ENCODE assay signal across 1 cellular context in genomic region chr6:131846023-131846663, GRCh38.
A peak's percentile ranks its signal among the peaks of the same experiment; 100 is the strongest.
TF ChIP-seq lines count a peak whose summit lies in the region.

No MANE protein-coding gene starts in this region.

TF ChIP-seq in HepG2, 621 proteins besides CTCF, POLR2A, EP300 and RAD21 (continued from another document and continues in another):
- TF ChIP-seq ZNF749 (CRISPR knock-in tag; IDR thresholded peaks at IDR 0.05; ENCODE audit: borderline replicate concordance): no peak
- no peak for TF ChIP-seq PLRG1 (conservative IDR thresholded peaks at IDR 0.05)
- no peak for TF ChIP-seq TRIM22 (IDR thresholded peaks at IDR 0.05)
- no peak for TF ChIP-seq MNT (IDR thresholded peaks at IDR 0.05)
- TF ChIP-seq ZNF367 (CRISPR knock-in tag; IDR thresholded peaks at IDR 0.05; ENCODE audit: borderline replicate concordance): no peak
- no peak for TF ChIP-seq ISL2 (CRISPR knock-in tag; IDR thresholded peaks at IDR 0.05)
- TF ChIP-seq U2AF2 (IDR thresholded peaks at IDR 0.05; ENCODE audit: low read depth, low read length): no peak
- TF ChIP-seq TEAD3 (CRISPR knock-in tag; optimal IDR thresholded peaks at IDR 0.05; ENCODE audit: borderline replicate concordance): no peak
- TF ChIP-seq ETV5 (CRISPR knock-in tag; IDR thresholded peaks at IDR 0.05; ENCODE audit: borderline replicate concordance): no peak
- no peak for TF ChIP-seq ZNF678 (CRISPR knock-in tag; IDR thresholded peaks at IDR 0.05)
- peak; percentile 39 for TF ChIP-seq ZNF18 (CRISPR knock-in tag; IDR thresholded peaks at IDR 0.05; ENCODE audit: insufficient replicate concordance)
- no peak for TF ChIP-seq TEF (CRISPR knock-in tag; IDR thresholded peaks at IDR 0.05)
- TF ChIP-seq NR0B2 (CRISPR knock-in tag; IDR thresholded peaks at IDR 0.05): no peak
- TF ChIP-seq AFF4 (CRISPR knock-in tag; IDR thresholded peaks at IDR 0.05): no peak
- TF ChIP-seq SRF (IDR thresholded peaks at IDR 0.05; ENCODE audit: low read depth, low read length): no peak
- no peak for TF ChIP-seq ZNF713 (CRISPR knock-in tag; IDR thresholded peaks at IDR 0.05)
- TF ChIP-seq MXD3 (CRISPR knock-in tag; IDR thresholded peaks at IDR 0.05): no peak
- TF ChIP-seq ZNF296 (CRISPR knock-in tag; conservative IDR thresholded peaks at IDR 0.05): no peak
- 0 out of 2 replicates have a peak, but pooled peaks have one; percentile 69 for TF ChIP-seq FOXO4 (CRISPR knock-in tag; conservative IDR thresholded peaks at IDR 0.05)
- no peak for TF ChIP-seq SMAD9 (CRISPR knock-in tag; IDR thresholded peaks at IDR 0.05)
- TF ChIP-seq NFYC (CRISPR knock-in tag; IDR thresholded peaks at IDR 0.05): peak; percentile 5; the same call in 1 of the 2 replicates
- no peak for TF ChIP-seq ZNF230 (CRISPR knock-in tag; IDR thresholded peaks at IDR 0.05)
- TF ChIP-seq PHF8 (CRISPR knock-in tag; IDR thresholded peaks at IDR 0.05): no peak
- TF ChIP-seq ZNF44 (CRISPR knock-in tag; IDR thresholded peaks at IDR 0.05): no peak
- no peak for TF ChIP-seq HOXA5 (CRISPR knock-in tag; IDR thresholded peaks at IDR 0.05)
- TF ChIP-seq ZBTB44 (CRISPR knock-in tag; IDR thresholded peaks at IDR 0.05): no peak
- 0 out of 2 replicates have a peak, but pooled peaks have one; percentile 47 for TF ChIP-seq ZSCAN30 (CRISPR knock-in tag; IDR thresholded peaks at IDR 0.05)
- TF ChIP-seq NCOA5 (CRISPR knock-in tag; IDR thresholded peaks at IDR 0.05): no peak
- TF ChIP-seq ZNF281 (CRISPR knock-in tag; IDR thresholded peaks at IDR 0.05; ENCODE audit: borderline replicate concordance): no peak
- no peak for TF ChIP-seq MXI1 (IDR thresholded peaks at IDR 0.05; ENCODE audit: borderline replicate concordance, low read depth, low read length)
- TF ChIP-seq SMYD3 (CRISPR knock-in tag; IDR thresholded peaks at IDR 0.05): no peak
- TF ChIP-seq KLF13 (CRISPR knock-in tag; IDR thresholded peaks at IDR 0.05): no peak
- no peak for TF ChIP-seq MLXIP (CRISPR knock-in tag; IDR thresholded peaks at IDR 0.05; ENCODE audit: borderline replicate concordance)
- no peak for TF ChIP-seq ZNF75D (CRISPR knock-in tag; IDR thresholded peaks at IDR 0.05; ENCODE audit: borderline replicate concordance)
- no peak for TF ChIP-seq IRX3 (CRISPR knock-in tag; IDR thresholded peaks at IDR 0.05; ENCODE audit: borderline replicate concordance, low read depth)
- no peak for TF ChIP-seq LCORL (IDR thresholded peaks at IDR 0.05)
- TF ChIP-seq LCORL (CRISPR knock-in tag; IDR thresholded peaks at IDR 0.05): no peak
- no peak for TF ChIP-seq AHR (CRISPR knock-in tag; IDR thresholded peaks at IDR 0.05)
- TF ChIP-seq ZNF776 (CRISPR knock-in tag; IDR thresholded peaks at IDR 0.05): no peak
- TF ChIP-seq ZNF737 (CRISPR knock-in tag; IDR thresholded peaks at IDR 0.05; ENCODE audit: borderline replicate concordance): no peak
- peak; percentile 58 for TF ChIP-seq ZNF629 (CRISPR knock-in tag; conservative IDR thresholded peaks at IDR 0.05)
- TF ChIP-seq KLF16 (CRISPR knock-in tag; IDR thresholded peaks at IDR 0.05): 0 out of 4 replicates have a peak, but pooled peaks of 1 of the 2 experiments have one; percentile 8
- 0 out of 2 replicates have a peak, but pooled peaks have one; percentile 11 for TF ChIP-seq ZFP36L1 (CRISPR knock-in tag; IDR thresholded peaks at IDR 0.05)
- no peak for TF ChIP-seq SUZ12 (IDR thresholded peaks at IDR 0.05; ENCODE audit: low read depth, low read length)
- TF ChIP-seq SALL2 (CRISPR knock-in tag; IDR thresholded peaks at IDR 0.05): no peak
